16 cellular contexts compared by ENCODE assay signal in the genomic region with DNA sequence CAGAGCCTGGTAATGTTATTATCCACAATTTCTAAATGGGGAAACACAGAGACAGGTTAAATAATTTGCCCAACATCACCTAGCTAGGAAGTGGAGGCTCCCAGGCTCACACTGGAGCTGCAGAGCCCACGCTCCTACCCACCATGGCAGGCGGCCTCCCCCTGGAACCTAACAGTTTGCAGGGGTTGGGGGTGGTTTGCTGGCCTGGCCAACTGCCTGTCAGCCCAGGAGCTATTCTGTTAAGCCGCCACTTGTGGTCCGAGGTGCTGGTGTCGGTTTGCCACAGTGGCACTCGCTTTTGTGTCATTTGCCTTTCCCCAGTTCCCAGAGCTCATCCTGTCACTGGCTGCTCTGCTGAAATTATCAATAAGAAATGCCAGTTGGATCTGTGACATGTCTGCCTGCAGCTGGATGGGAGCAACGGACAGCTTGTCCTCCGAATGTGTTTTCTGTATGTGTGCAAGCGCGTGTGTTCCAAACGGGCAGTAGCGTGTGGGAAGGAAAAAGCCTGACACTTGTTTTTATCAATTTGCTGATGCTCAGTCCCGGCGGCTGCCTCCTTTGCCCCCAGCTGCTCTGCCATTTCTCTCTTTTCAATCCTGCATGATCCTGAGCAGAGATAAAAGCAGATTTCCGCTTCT. TPM values are rescaled to one million over a fixed set of nuclear protein-coding genes. Genes with fewer than 3 reads are reported as not detected.
A peak's percentile ranks its signal among the peaks of the same experiment; 100 is the strongest.
DNase-seq lines count a peak whose midpoint lies in the region; ATAC-seq and TF ChIP-seq lines count a peak whose summit lies in the region.
"Had no signal": no experiment of that assay in that cellular context is flagged by ENCODE, and none has a peak within 500 bp of the region (broad histone marks: within the 10 kb centered on the region; RNA-seq: fewer than 3 reads in every experiment).

No MANE protein-coding gene starts in this region.

- peak overlapping the region in 10 of 11 experiments; percentile 10 to 61 (median 34); a peak in 14 of 22 replicates for H3K9ac ChIP-seq in BLaER1 treated with 17β-estradiol and CSF1 and Interleukin-3, amounts not matched to agents 10 nM and 100 nM
- H3K9ac ChIP-seq in SK-N-SH = no peak overlapping the region
- H3K9ac ChIP-seq in neural progenitor cell = no peak overlapping the region

- WGBS in SK-N-SH (ENCODE audit: low lambda C conversion rate) = 37% methylated on average over 14 of the region's 15 CpGs
- 32 to 37% methylated on average over 15 of the region's 15 CpGs for WGBS in heart right ventricle, 2 donors

- no peak overlapping the region for H2AFZ ChIP-seq in SK-N-SH (ENCODE audit: low read depth)
- no peak overlapping the region for H2AFZ ChIP-seq in neural progenitor cell (replicated peaks)

- peaks cover 53% of the 10 kb centered on the region for H3K4me1 Mint-ChIP-seq in neural progenitor cell
- H3K4me1 Mint-ChIP-seq: activated CD4-positive, alpha-beta T cell treated with anti-CD3 and anti-CD28 coated beads for 36 hours had no signal

- no peaks in the 10 kb centered on the region for H3K9me2 ChIP-seq in SK-N-SH

- H3K4me3 Mint-ChIP-seq in neural progenitor cell = peak overlapping the region; percentile 76
- H3K4me3 Mint-ChIP-seq: activated CD4-positive, alpha-beta T cell treated with anti-CD3 and anti-CD28 coated beads for 36 hours; T-helper 17 cell had no signal

- H3K27ac Mint-ChIP-seq in neural progenitor cell = peak overlapping the region; percentile 65
- H3K27ac Mint-ChIP-seq: activated CD4-positive, alpha-beta T cell treated with anti-CD3 and anti-CD28 coated beads for 36 hours; progenitor cell of endocrine pancreas; T-helper 17 cell had no signal

- H3K9me3 ChIP-seq in BLaER1 treated with 17β-estradiol and CSF1 and Interleukin-3, amounts not matched to agents 10 nM and 100 nM (replicated peaks in 1 of 11) = no peaks in the 10 kb centered on the region
- no peaks in the 10 kb centered on the region for H3K9me3 ChIP-seq in SK-N-SH
- no peaks in the 10 kb centered on the region for H3K9me3 ChIP-seq in heart right ventricle
- H3K9me3 ChIP-seq in neural progenitor cell (ENCODE audit: low read depth) = no peaks in the 10 kb centered on the region
- no peaks in the 10 kb centered on the region for H3K9me3 ChIP-seq in breast epithelium

- DNase-seq in SK-N-SH = peak; percentile 64
- no peak for DNase-seq in heart right ventricle
- peak; percentile 34 for DNase-seq in neural progenitor cell (ENCODE audit: low spot score)
- DNase-seq in breast epithelium (ENCODE audit: low spot score in 2 of 2) = no peak
- DNase-seq: activated CD4-positive, alpha-beta T cell treated with anti-CD3 and anti-CD28 coated beads for 36 hours; activated T-cell treated with anti-CD3 and anti-CD28 coated beads, Interleukin-2, amount 50 U/mL, for 1 hour; dermis blood vessel endothelial cell; DMS79 treated with DMSO at 0.1 percent for 48 hours; foreskin keratinocyte; stimulated activated CD4-positive, alpha-beta T cell treated with anti-CD3 and anti-CD28 coated beads, Interleukin-2, amount 100 ng/mL, for 24 hours; T-helper 17 cell had no signal

- H3K79me2 ChIP-seq in SK-N-SH (ENCODE audit: insufficient read depth) (no peaks in the 10 kb centered on the region), neural progenitor cell (ENCODE audit: low read depth) (no peaks in the 10 kb centered on the region)

- intact Hi-C loops in heart right ventricle (cut with DNase I) (loop anchor here in 1 of 10 donors (10.0 kb wide), 1 partner anchor 181 kb away; a partner anchor contains a TSS), breast epithelium (cut with DNase I; ENCODE audit: low total_unique reads) (no loop called here)

- H3K4me2 ChIP-seq in BLaER1 treated with 17β-estradiol and CSF1 and Interleukin-3, amounts not matched to agents 10 nM and 100 nM = peak overlapping the region; percentile 81 to 99 (median 87)
- H3K4me2 ChIP-seq in SK-N-SH = peak overlapping the region; percentile 58; the same call in 1 of the 2 replicates
- no peak overlapping the region for H3K4me2 ChIP-seq in neural progenitor cell

- POLR2A ChIA-PET in SK-N-SH (lab: Yijun Ruan, JAX) = interaction anchor here (0.6 to 5.2 kb wide), 23 partner anchors 9 to 1531 kb away, joined by 3 to 245 read pairs (median 4); a partner anchor contains a TSS

- ATAC-seq in heart right ventricle = peak in 1 of 8 donors; percentile 36
- no peak for ATAC-seq in GM18520 (IDR thresholded peaks at IDR 0.05; ENCODE audit: unreplicated experiment)
- ATAC-seq in HG02759 (IDR thresholded peaks at IDR 0.05; ENCODE audit: unreplicated experiment) = no peak
- no peak for ATAC-seq in HG03442 (IDR thresholded peaks at IDR 0.05; ENCODE audit: unreplicated experiment)
- ATAC-seq: activated CD4-positive, alpha-beta T cell treated with anti-CD3 and anti-CD28 coated beads for 36 hours; foreskin keratinocyte; T-helper 17 cell had no signal

- peaks cover 78 to 100% (median 98%) of the 10 kb centered on the region in 10 experiments for H3K4me1 ChIP-seq in BLaER1 treated with 17β-estradiol and CSF1 and Interleukin-3, amounts not matched to agents 10 nM and 100 nM
- H3K4me1 ChIP-seq in SK-N-SH (ENCODE audit: control insufficient read depth in 1 of 2, insufficient read depth in 2 of 2, low read depth in 1 of 2, low read length in 1 of 2) (peaks cover 25 to 85% of the 10 kb centered on the region in 2 experiments), heart right ventricle (peaks cover 41 to 90% (median 60%) of the 10 kb centered on the region in 9 donors), neural progenitor cell (peaks cover 26% of the 10 kb centered on the region), breast epithelium (peaks cover 3 to 12% of the 10 kb centered on the region in 2 donors)

- H3K27me3 Mint-ChIP-seq in neural progenitor cell (ENCODE audit: insufficient read depth, low read depth) = peaks cover 19% of the 10 kb centered on the region

- TF ChIP-seq RAD21 in SK-N-SH (IDR thresholded peaks at IDR 0.05; ENCODE audit: low read length) = no peak; the same call in 1 of the 2 replicates

- no peak for TF ChIP-seq POLR2A in breast epithelium (IDR thresholded peaks at IDR 0.05)

- peak overlapping the region in 2 of 11 experiments; percentile 35 to 39; a peak in 2 of 22 replicates for H3K27ac ChIP-seq in BLaER1 treated with 17β-estradiol and CSF1 and Interleukin-3, amounts not matched to agents 10 nM and 100 nM
- H3K27ac ChIP-seq in SK-N-SH (ENCODE audit: low read depth in 2 of 2, low read length in 1 of 2) = peak overlapping the region; percentile 20 to 99; a peak in 3 of 4 replicates
- H3K27ac ChIP-seq in heart right ventricle = peak overlapping the region; percentile 70 to 92 (median 85)
- H3K27ac ChIP-seq in neural progenitor cell = no peak overlapping the region
- H3K27ac ChIP-seq in breast epithelium = no peak overlapping the region
- H3K27ac ChIP-seq: foreskin keratinocyte had no signal

- H3F3A ChIP-seq in SK-N-SH (replicated peaks; ENCODE audit: insufficient read depth) = peaks cover 12% of the 10 kb centered on the region
- peaks cover 28% of the 10 kb centered on the region for H3F3A ChIP-seq in neural progenitor cell (ENCODE audit: low read depth)

- H3K36me3 Mint-ChIP-seq in neural progenitor cell = no peaks in the 10 kb centered on the region

- CTCF ChIA-PET in SK-N-SH (lab: Yijun Ruan, JAX) = interaction anchor here (0.6 to 15.7 kb wide), 20 partner anchors 9 to 732 kb away, joined by 3 to 679 read pairs (median 4); a partner anchor contains a TSS

- H3K36me3 ChIP-seq in BLaER1 treated with 17β-estradiol and CSF1 and Interleukin-3, amounts not matched to agents 10 nM and 100 nM = no peaks in the 10 kb centered on the region
- H3K36me3 ChIP-seq in SK-N-SH (replicated peaks in 1 of 2; ENCODE audit: control insufficient read depth in 1 of 2, insufficient read depth in 2 of 2, low read length in 1 of 2) (no peaks in the 10 kb centered on the region), heart right ventricle (no peaks in the 10 kb centered on the region), neural progenitor cell (no peaks in the 10 kb centered on the region), breast epithelium (no peaks in the 10 kb centered on the region)

- H3K27me3 ChIP-seq in BLaER1 treated with 17β-estradiol and CSF1 and Interleukin-3, amounts not matched to agents 10 nM and 100 nM = peaks cover 55 to 66% (median 61%) of the 10 kb centered on the region in 11 experiments
- H3K27me3 ChIP-seq in SK-N-SH (ENCODE audit: insufficient read depth) = peaks cover 17% of the 10 kb centered on the region; the same call in 1 of the 2 replicates
- peaks cover 0 to 42% (median 0%) of the 10 kb centered on the region in 7 donors for H3K27me3 ChIP-seq in heart right ventricle
- peaks cover 41% of the 10 kb centered on the region for H3K27me3 ChIP-seq in neural progenitor cell
- no peaks in the 10 kb centered on the region for H3K27me3 ChIP-seq in breast epithelium
- H3K27me3 ChIP-seq: foreskin keratinocyte had no signal

- H3K4me3 ChIP-seq in BLaER1 treated with 17β-estradiol and CSF1 and Interleukin-3, amounts not matched to agents 10 nM and 100 nM = 0 out of 20 replicates have a peak overlapping the region, but pooled peaks of 1 of the 10 experiments have one; percentile 23
- no peak overlapping the region; a peak in 1 of 4 replicates for H3K4me3 ChIP-seq in SK-N-SH (ENCODE audit: low read depth in 2 of 2, low read length in 1 of 2)
- peak overlapping the region in 7 of 10 donors; percentile 2 to 32 (median 18) for H3K4me3 ChIP-seq in heart right ventricle
- H3K4me3 ChIP-seq in neural progenitor cell = no peak overlapping the region
- H3K4me3 ChIP-seq in breast epithelium = no peak overlapping the region

- peak; percentile 44 to 99; a peak in 3 of 4 replicates for TF ChIP-seq EP300 in SK-N-SH (IDR thresholded peaks at IDR 0.05; ENCODE audit: borderline replicate concordance in 1 of 2, low read depth in 1 of 2, low read length in 1 of 2)

- H4K20me1 ChIP-seq in BLaER1 treated with 17β-estradiol and CSF1 and Interleukin-3, amounts not matched to agents 10 nM and 100 nM = peaks cover 0 to 11% (median 0%) of the 10 kb centered on the region in 11 experiments; a peak in 2 of 22 replicates
- H4K20me1 ChIP-seq in SK-N-SH (ENCODE audit: insufficient read depth) = peaks cover 11% of the 10 kb centered on the region
- H4K20me1 ChIP-seq in neural progenitor cell (ENCODE audit: low read depth) = no peaks in the 10 kb centered on the region

- TF ChIP-seq CTCF in SK-N-SH (IDR thresholded peaks at IDR 0.05) (no peak), heart right ventricle (IDR thresholded peaks at IDR 0.05) (no peak), neural progenitor cell (IDR thresholded peaks at IDR 0.05) (no peak), breast epithelium (IDR thresholded peaks at IDR 0.05) (no peak)

- H3K9me3 Mint-ChIP-seq in neural progenitor cell = no peaks in the 10 kb centered on the region

RNA-seq across cellular contexts. Expression of a gene that starts 3.8 kb away (rescaled TPM):
- polyA plus RNA-seq in SK-N-SH (2012; rRNA removed) (2.2 and 5.0 TPM in 2 replicates), heart right ventricle (10 to 100 TPM in 1 of 2 donors, 1 to 10 TPM in 1; 3.7 to 17.3 TPM)
- 5.8 and 8.0 TPM in 2 replicates for polyA plus RNA-seq in SK-N-SH (2012; cell fraction: cytosol; rRNA removed)
- polyA plus RNA-seq in SK-N-SH (2012; cell fraction: nucleus; rRNA removed) = 5.6 and 13.2 TPM in 2 replicates
- total RNA-seq in heart right ventricle (1 to 10 TPM; 1.5 to 5.4 (median 2.4) TPM), neural progenitor cell (ENCODE audit: low replicate concordance) (0.09 TPM in 1 of 2 replicates, not detected in the other), breast epithelium (1 to 10 TPM; 1.5 to 7.2 (median 4.9) TPM)
- total RNA-seq: activated CD4-positive, alpha-beta T cell treated with anti-CD3 and anti-CD28 coated beads for 36 hours had no signal

RNA-seq across cellular contexts. Expression of a gene that starts 6.1 kb away (rescaled TPM):
- polyA plus RNA-seq in SK-N-SH (2012; rRNA removed) (1.7 and 3.7 TPM in 2 replicates), heart right ventricle (10 to 100 TPM; 36.0 to 57.7 TPM)
- polyA plus RNA-seq in SK-N-SH (2012; cell fraction: cytosol; rRNA removed) = 1.3 and 3.2 TPM in 2 replicates
- polyA plus RNA-seq in SK-N-SH (2012; cell fraction: nucleus; rRNA removed) = 1.1 and 1.7 TPM in 2 replicates
- total RNA-seq in heart right ventricle (10 to 100 TPM in 9 of 10 donors, 1 to 10 TPM in 1; 9.3 to 50.5 (median 17.9) TPM), neural progenitor cell (ENCODE audit: low replicate concordance) (1.1 TPM in 1 of 2 replicates, not detected in the other), breast epithelium (10 to 100 TPM in 2 of 3 donors, 1 to 10 TPM in 1; 5.9 to 37.4 (median 27.2) TPM)
- total RNA-seq: activated CD4-positive, alpha-beta T cell treated with anti-CD3 and anti-CD28 coated beads for 36 hours; T-helper 17 cell had no signal

RNA-seq across cellular contexts. Expression of a gene that starts 42.1 kb away (rescaled TPM):
- polyA plus RNA-seq in SK-N-SH (2012; rRNA removed) (0.57 and 0.94 TPM in 2 replicates), heart right ventricle (1 to 10 TPM; 1.5 to 4.5 TPM)
- 0.44 and 0.60 TPM in 2 replicates for polyA plus RNA-seq in SK-N-SH (2012; cell fraction: cytosol; rRNA removed)
- polyA plus RNA-seq in SK-N-SH (2012; cell fraction: nucleus; rRNA removed) = 0.49 and 1.7 TPM in 2 replicates
- total RNA-seq in heart right ventricle (1 to 10 TPM; 3.7 to 8.4 (median 6.1) TPM), neural progenitor cell (ENCODE audit: low replicate concordance) (0.28 TPM in 1 of 2 replicates, not detected in the other), breast epithelium (10 to 100 TPM; 10.5 to 39.8 (median 12.0) TPM)

RNA-seq across cellular contexts. Expression of a gene that starts 42.4 kb away (rescaled TPM):
- 14.0 and 16.1 TPM in 2 replicates for polyA plus RNA-seq in SK-N-SH (2012; rRNA removed)
- polyA plus RNA-seq in SK-N-SH (2012; cell fraction: cytosol; rRNA removed) = 7.0 and 9.1 TPM in 2 replicates
- polyA plus RNA-seq in SK-N-SH (2012; cell fraction: nucleus; rRNA removed) = 51.9 and 65.9 TPM in 2 replicates
- 10 to 100 TPM in 4 of 10 donors, 1 to 10 TPM in 6; 6.5 to 33.1 (median 7.7) TPM for total RNA-seq in heart right ventricle
- polyA plus RNA-seq in heart right ventricle = 10 to 100 TPM; 13.5 to 27.0 TPM
- 0.79 and 5.0 TPM in 2 replicates for total RNA-seq in neural progenitor cell (ENCODE audit: low replicate concordance)
- 10 to 100 TPM; 13.4 to 35.5 (median 26.8) TPM for total RNA-seq in breast epithelium

Comparison
In these comparisons a context has a peak if more than half of its experiments do, and no peak if none do; other contexts are left out.
1. H3K27ac ChIP-seq: peak in SK-N-SH (2 of 2) and heart right ventricle (10 of 10); none in neural progenitor cell (single experiment) and breast epithelium (0 of 2).
2. H3K4me3 ChIP-seq: peak in heart right ventricle (7 of 10); none in SK-N-SH (0 of 2), neural progenitor cell (single experiment) and breast epithelium (0 of 3).
3. H3K9ac ChIP-seq: peak in BLaER1 treated with 17β-estradiol and CSF1 and Interleukin-3, amounts not matched to agents 10 nM and 100 nM (10 of 11); none in SK-N-SH (single experiment) and neural progenitor cell (single experiment).
4. DNase-seq: peak in SK-N-SH (single experiment) and neural progenitor cell (single experiment); none in heart right ventricle (0 of 2) and breast epithelium (0 of 2).